Comparison of ENCODE assay signal across 1 cellular context in the genomic region with DNA sequence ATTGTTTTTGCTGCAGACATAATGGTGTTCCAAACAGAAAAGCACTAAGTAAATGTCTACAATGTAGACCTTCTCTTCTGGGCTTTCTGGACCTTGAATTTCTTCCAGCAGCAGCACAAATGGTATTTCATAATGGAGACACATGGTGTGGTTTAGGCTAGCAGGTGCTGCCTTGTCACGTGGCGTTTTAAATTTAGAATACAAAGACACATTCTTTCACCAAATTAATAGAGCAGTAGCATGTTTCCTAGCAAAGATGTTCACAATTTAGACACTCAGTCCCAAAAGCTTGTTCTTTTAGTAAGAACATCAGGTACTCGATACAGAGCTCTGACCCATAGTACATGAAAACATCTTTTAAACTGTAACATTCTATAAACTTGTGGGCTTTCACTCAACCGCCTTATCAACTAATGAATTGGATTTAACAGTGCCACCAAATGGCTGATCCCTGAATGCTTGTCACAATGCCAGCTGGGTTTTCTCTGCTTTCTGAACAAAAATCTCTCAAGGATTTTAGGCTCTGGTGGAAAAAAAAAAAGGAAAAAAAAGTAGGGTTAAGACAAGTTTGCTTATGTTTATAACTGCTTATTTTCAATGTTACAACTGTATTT.
TF ChIP-seq lines count a peak whose summit lies in the region.

No MANE protein-coding gene starts in this region.

TF ChIP-seq in HepG2, 621 proteins besides CTCF, POLR2A, EP300 and RAD21 (continued from another document):
- TF ChIP-seq, protein P1, sequence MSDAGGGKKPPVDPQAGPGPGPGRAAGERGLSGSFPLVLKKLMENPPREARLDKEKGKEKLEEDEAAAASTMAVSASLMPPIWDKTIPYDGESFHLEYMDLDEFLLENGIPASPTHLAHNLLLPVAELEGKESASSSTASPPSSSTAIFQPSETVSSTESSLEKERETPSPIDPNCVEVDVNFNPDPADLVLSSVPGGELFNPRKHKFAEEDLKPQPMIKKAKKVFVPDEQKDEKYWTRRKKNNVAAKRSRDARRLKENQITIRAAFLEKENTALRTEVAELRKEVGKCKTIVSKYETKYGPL (CRISPR knock-in tag; IDR thresholded peaks at IDR 0.05) = no peak
TF ChIP-seq in HepG2: peak in this region for 0.
